Comparison of ENCODE assay signal across 8 cellular contexts in genomic region chr2:28398101-28398834, GRCh38. TPM values are rescaled to one million over a fixed set of nuclear protein-coding genes. Genes with fewer than 3 reads are reported as not detected.
A peak's percentile ranks its signal among the peaks of the same experiment; 100 is the strongest.
DNase-seq lines count a peak whose midpoint lies in the region; ATAC-seq, FAIRE-seq and TF ChIP-seq lines count a peak whose summit lies in the region.

No MANE protein-coding gene starts in this region.

- no peaks in the 10 kb centered on the region for H4K20me1 ChIP-seq in MM.1S (ENCODE audit: insufficient read depth, low read length)

- no peaks in the 10 kb centered on the region for H3K9me2 ChIP-seq in MM.1S (replicated peaks; ENCODE audit: insufficient read depth, low read length)

- TF ChIP-seq CTCF in CD14-positive monocyte (IDR thresholded peaks at IDR 0.05) (no peak), RWPE2 (IDR thresholded peaks at IDR 0.05; ENCODE audit: poor library complexity, severe bottlenecking) (no peak), esophagus squamous epithelium (IDR thresholded peaks at IDR 0.05) (no peak), MM.1S (IDR thresholded peaks at IDR 0.05; ENCODE audit: low read length) (no peak)

- DNase-seq in CD14-positive monocyte (ENCODE audit: low spot score) (peak; percentile 82), RWPE2 (ENCODE audit: low spot score) (no peak), esophagus squamous epithelium (lab: John Stamatoyannopoulos, UW) (no peak), trophoblast cell (peak in 1 of 2 donors; percentile 54), NCI-H1436 (lab: John Stamatoyannopoulos, UW) (no peak), GM12892 (ENCODE audit: insufficient read length) (no peak), NCI-H345 treated with DMSO at 0.1 percent for 48 hours (lab: John Stamatoyannopoulos, UW; ENCODE audit: unreplicated experiment) (no peak), MM.1S (no peak)

- no peak overlapping the region for H4K91ac ChIP-seq in trophoblast cell (ENCODE audit: low read depth, low read length)

- H3K23ac ChIP-seq in trophoblast cell (ENCODE audit: low read length) = no peak overlapping the region

- H3K4me1 Mint-ChIP-seq in CD14-positive monocyte = peaks cover 60% of the 10 kb centered on the region

- H4K8ac ChIP-seq in trophoblast cell (ENCODE audit: low read depth, low read length) = no peak overlapping the region

- peaks cover 24% of the 10 kb centered on the region for H3K79me1 ChIP-seq in trophoblast cell (ENCODE audit: low read length)

- TF ChIP-seq POLR2A in esophagus squamous epithelium (IDR thresholded peaks at IDR 0.05) (peak in 1 of 4 donors; percentile 19), GM12892 (IDR thresholded peaks at IDR 0.05; ENCODE audit: low read depth, low read length) (no peak)

- H3K4me3 Mint-ChIP-seq in CD14-positive monocyte = peak overlapping the region in 1 of 2 donors; percentile 26

- peak overlapping the region; percentile 22 for H3K14ac ChIP-seq in trophoblast cell (ENCODE audit: low read length)

- H3K27me3 ChIP-seq in RWPE2 (ENCODE audit: insufficient read depth, poor library complexity, severe bottlenecking) = no peaks in the 10 kb centered on the region
- no peaks in the 10 kb centered on the region for H3K27me3 ChIP-seq in esophagus squamous epithelium
- no peaks in the 10 kb centered on the region for H3K27me3 ChIP-seq in trophoblast cell (ENCODE audit: insufficient read depth, low read length)
- no peaks in the 10 kb centered on the region for H3K27me3 ChIP-seq in MM.1S (replicated peaks; ENCODE audit: insufficient read depth, low read length)

- FAIRE-seq in GM12892 (lab: Jason Lieb, UNC) = no peak

- 29 to 39% methylated on average over 11 of the region's 13 CpGs for WGBS in esophagus squamous epithelium, 2 donors
- no CpG with 5 or more reads among the region's 13 CpGs for WGBS in trophoblast cell (ENCODE audit: extremely low coverage, insufficient coverage, insufficient read length)

- H3K27ac ChIP-seq in RWPE2 (ENCODE audit: poor library complexity, severe bottlenecking) = peak overlapping the region; percentile 94
- H3K27ac ChIP-seq in esophagus squamous epithelium = peak overlapping the region; percentile 87 to 100 (median 100)
- H3K27ac ChIP-seq in trophoblast cell (ENCODE audit: low read depth, low read length) = no peak overlapping the region
- no peak overlapping the region for H3K27ac ChIP-seq in MM.1S (ENCODE audit: low read length)

- peaks cover 0 to 6% (median 0%) of the 10 kb centered on the region in 3 donors for H3K27me3 Mint-ChIP-seq in CD14-positive monocyte (ENCODE audit: low read depth in 3 of 3)

- H3K79me2 ChIP-seq in trophoblast cell (ENCODE audit: control insufficient read depth, insufficient read depth, low read length, poor library complexity) (peaks cover 48% of the 10 kb centered on the region), MM.1S (ENCODE audit: low read length) (peaks cover 76% of the 10 kb centered on the region)

- no peak overlapping the region for H4K12ac ChIP-seq in trophoblast cell (ENCODE audit: low read depth, low read length)

- H3K4ac ChIP-seq in trophoblast cell (ENCODE audit: low read depth, low read length) = peak overlapping the region; percentile 90

- H3K18ac ChIP-seq in trophoblast cell (ENCODE audit: low read length) = peak overlapping the region; percentile 72

- H3K36me3 Mint-ChIP-seq in CD14-positive monocyte = peaks cover 36 to 56% of the 10 kb centered on the region in 2 donors

- peaks cover 0 to 9% (median 0%) of the 10 kb centered on the region in 7 donors for H3K9me3 Mint-ChIP-seq in CD14-positive monocyte

- H2BK120ac ChIP-seq in trophoblast cell (ENCODE audit: insufficient read depth, low read length, poor library complexity) = no peak overlapping the region

- H2AFZ ChIP-seq in trophoblast cell (ENCODE audit: insufficient read depth, low read length, poor library complexity) = peak overlapping the region; percentile 17
- H2AFZ ChIP-seq in MM.1S (ENCODE audit: low read length) = no peak overlapping the region

- H3K4me3 ChIP-seq in RWPE2 (ENCODE audit: severe bottlenecking) (no peak overlapping the region), esophagus squamous epithelium (peak overlapping the region; percentile 84 to 98 (median 97)), trophoblast cell (ENCODE audit: low read depth, low read length) (no peak overlapping the region), MM.1S (ENCODE audit: low read length) (no peak overlapping the region)

- no peaks in the 10 kb centered on the region for H3K9me3 ChIP-seq in RWPE2 (ENCODE audit: severe bottlenecking)
- no peaks in the 10 kb centered on the region for H3K9me3 ChIP-seq in esophagus squamous epithelium
- no peaks in the 10 kb centered on the region for H3K9me3 ChIP-seq in trophoblast cell (ENCODE audit: insufficient read depth, low read depth, low read length)
- no peaks in the 10 kb centered on the region for H3K9me3 ChIP-seq in MM.1S (replicated peaks; ENCODE audit: insufficient read depth, low read length)

- ATAC-seq in RWPE2 (ENCODE audit: low read depth) = no peak

- H3K36me3 ChIP-seq in RWPE2 (ENCODE audit: low read depth) (peaks cover 91% of the 10 kb centered on the region), esophagus squamous epithelium (peaks cover 11 to 71% (median 24%) of the 10 kb centered on the region in 3 donors), trophoblast cell (ENCODE audit: control insufficient read depth in 1 of 2, insufficient read depth in 2 of 2, low read length in 2 of 2) (peaks cover 11 to 29% of the 10 kb centered on the region in 2 experiments), MM.1S (replicated peaks; ENCODE audit: insufficient read depth, low read length) (no peaks in the 10 kb centered on the region)

- peak overlapping the region in 4 of 7 donors; percentile 76 to 89 (median 84) for H3K27ac Mint-ChIP-seq in CD14-positive monocyte

- intact Hi-C loops in CD14-positive monocyte (cut with micrococcal nuclease) = loop anchor here (10.0 kb wide), 4 partner anchors 123 to 643 kb away; partner anchors contain the start of genes BABAM2 (in 2 of the 2) and RBKS (in 2 of the 2)
- intact Hi-C loops in esophagus squamous epithelium (cut with DNase I) = loop anchor here (10.0 kb wide), 2 partner anchors 443 to 683 kb away; no protein-coding TSS in a partner anchor

- no peak overlapping the region for H3K4me2 ChIP-seq in trophoblast cell (ENCODE audit: low read length)
- H3K4me2 ChIP-seq in MM.1S (ENCODE audit: low read depth, low read length) = no peak overlapping the region

- H3K4me1 ChIP-seq in RWPE2 (ENCODE audit: insufficient read depth, poor library complexity, severe bottlenecking) (peaks cover 47% of the 10 kb centered on the region), esophagus squamous epithelium (peaks cover 34 to 70% (median 58%) of the 10 kb centered on the region in 3 donors), trophoblast cell (ENCODE audit: control insufficient read depth in 1 of 2, insufficient read depth in 2 of 2, low read length in 2 of 2) (peaks cover 6 to 21% of the 10 kb centered on the region in 2 experiments), MM.1S (ENCODE audit: low read length) (peaks cover 3% of the 10 kb centered on the region; the same call in 1 of the 2 replicates)

- no peak overlapping the region for H2BK12ac ChIP-seq in trophoblast cell (ENCODE audit: low read length)

- H2AK5ac ChIP-seq in trophoblast cell (ENCODE audit: low read length) = no peak overlapping the region

- H3K9ac ChIP-seq in trophoblast cell (ENCODE audit: low read length) (no peak overlapping the region), MM.1S (ENCODE audit: low read length) (no peak overlapping the region)

- 0 out of 2 replicates have a peak, but pooled peaks cover under 1% of the 10 kb centered on the region for H3F3A ChIP-seq in MM.1S (ENCODE audit: insufficient read depth, low read length)

- no peak overlapping the region for H2BK5ac ChIP-seq in trophoblast cell (ENCODE audit: low read depth, low read length, poor library complexity)

RNA-seq across cellular contexts. Expression of gene FOSL2, which starts 5.6 kb away (rescaled TPM):
- 10 to 100 TPM; 24.8 to 28.6 TPM for polyA plus RNA-seq in CD14-positive monocyte
- total RNA-seq in esophagus squamous epithelium = 100 to 1,000 TPM; 100 to 234 (median 144) TPM
- polyA plus RNA-seq in trophoblast cell (2013) = 25.9 and 27.5 TPM in 2 replicates
- 0.68 TPM for polyA plus RNA-seq in GM12892 (2012; ENCODE audit: missing spikeins)

Comparison
In these comparisons a context has a peak if more than half of its experiments do, and no peak if none do; other contexts are left out.
1. H3K27ac ChIP-seq: peak in RWPE2 (single experiment) and esophagus squamous epithelium (4 of 4); none in trophoblast cell (single experiment) and MM.1S (single experiment).
2. H3K4me3 ChIP-seq: peak in esophagus squamous epithelium (4 of 4); none in RWPE2 (single experiment), trophoblast cell (single experiment) and MM.1S (single experiment).